In genomic region chr2:128797533-128797932, GRCh38 we compare ENCODE assay signal across 11 cellular contexts.
DNase-seq lines count a peak whose midpoint lies in the region; ATAC-seq lines count a peak whose summit lies in the region.
"Had no signal": no experiment of that assay in that cellular context is flagged by ENCODE, and none has a peak within 500 bp of the region (broad histone marks: within the 10 kb centered on the region; RNA-seq: fewer than 3 reads in every experiment).

No MANE protein-coding gene starts in this region.

- intact Hi-C loops in activated CD4-positive, alpha-beta T cell treated with anti-CD3 and anti-CD28 coated beads for 36 hours (cut with DNase I, micrococcal nuclease), result no loop called here

- no peak overlapping the region for H3K27ac Mint-ChIP-seq in activated CD4-positive, alpha-beta T cell treated with anti-CD3 and anti-CD28 coated beads for 36 hours
- H3K27ac Mint-ChIP-seq: memory B cell had no signal

- ATAC-seq in GM18909 (IDR thresholded peaks at IDR 0.05; ENCODE audit: poor library complexity, unreplicated experiment) (peak; percentile 44), GM21526 (IDR thresholded peaks at IDR 0.05; ENCODE audit: low FRiP score, unreplicated experiment) (peak; percentile 29), HG03064 (IDR thresholded peaks at IDR 0.05; ENCODE audit: low read depth, unreplicated experiment) (peak; percentile 29), HG02642 (IDR thresholded peaks at IDR 0.05; ENCODE audit: poor library complexity, unreplicated experiment) (no peak), GM18907 (IDR thresholded peaks at IDR 0.05; ENCODE audit: unreplicated experiment) (no peak)
- no peak for ATAC-seq in activated CD4-positive, alpha-beta T cell treated with anti-CD3 and anti-CD28 coated beads for 36 hours

- CTCF ChIA-PET in activated CD4-positive, alpha-beta T cell treated with anti-CD3 and anti-CD28 coated beads for 36 hours (lab: Charles Lee), result no interaction called here

- no peak overlapping the region for H3K4me3 Mint-ChIP-seq in activated CD4-positive, alpha-beta T cell treated with anti-CD3 and anti-CD28 coated beads for 36 hours
- H3K4me3 Mint-ChIP-seq: memory B cell had no signal

- no peaks in the 10 kb centered on the region for H3K27me3 Mint-ChIP-seq in activated CD4-positive, alpha-beta T cell treated with anti-CD3 and anti-CD28 coated beads for 36 hours

- DNase-seq in activated CD4-positive, alpha-beta T cell treated with anti-CD3 and anti-CD28 coated beads for 36 hours, result no peak
- DNase-seq in NCI-H748 treated with DMSO at 0.1 percent for 48 hours (lab: John Stamatoyannopoulos, UW), result no peak
- DNase-seq: activated T-cell treated with anti-CD3 and anti-CD28 coated beads, Interleukin-2, amount 50 U/mL, for 48 hours; SW 1271 had no signal

- H3K27ac ChIP-seq in layer of hippocampus (ENCODE audit: low read depth, low read length), result peak overlapping the region; percentile 8

- POLR2A ChIA-PET in activated CD4-positive, alpha-beta T cell treated with anti-CD3 and anti-CD28 coated beads for 36 hours (lab: Charles Lee), result no interaction called here

- no peaks in the 10 kb centered on the region for H3K9me3 Mint-ChIP-seq in activated CD4-positive, alpha-beta T cell treated with anti-CD3 and anti-CD28 coated beads for 36 hours (ENCODE audit: low read depth)
- H3K9me3 Mint-ChIP-seq: memory B cell had no signal

- H3K27me3 ChIP-seq in layer of hippocampus (ENCODE audit: control insufficient read depth, insufficient read depth, low read length), result no peaks in the 10 kb centered on the region

- H3K4me1 Mint-ChIP-seq in activated CD4-positive, alpha-beta T cell treated with anti-CD3 and anti-CD28 coated beads for 36 hours, result no peaks in the 10 kb centered on the region

- H3K36me3 Mint-ChIP-seq in activated CD4-positive, alpha-beta T cell treated with anti-CD3 and anti-CD28 coated beads for 36 hours (ENCODE audit: low read depth), result no peaks in the 10 kb centered on the region
- H3K36me3 Mint-ChIP-seq: memory B cell had no signal

Comparison
In these comparisons a context has a peak if more than half of its experiments do, and no peak if none do; other contexts are left out.
1. ATAC-seq: peak in GM18909 (single experiment), GM21526 (single experiment) and HG03064 (single experiment); none in activated CD4-positive, alpha-beta T cell treated with anti-CD3 and anti-CD28 coated beads for 36 hours (single experiment), HG02642 (single experiment) and GM18907 (single experiment).